Comparison of ENCODE assay signal across 1 cellular context in genomic region chr17:245020-245419, GRCh38.
TF ChIP-seq lines count a peak whose summit lies in the region.

No MANE protein-coding gene starts in this region.

TF ChIP-seq in H1, 55 proteins besides CTCF, POLR2A, EP300 and RAD21:
- TF ChIP-seq TCF12 (IDR thresholded peaks at IDR 0.05; ENCODE audit: low read depth, low read length) (no peak), SP1 (IDR thresholded peaks at IDR 0.05; ENCODE audit: low read depth, low read length) (no peak), RNF2 (IDR thresholded peaks at IDR 0.05; ENCODE audit: borderline replicate concordance, low read depth, low read length, missing control alignments, poor library complexity, severe bottlenecking) (no peak), JUND (IDR thresholded peaks at IDR 0.05; ENCODE audit: low read length) (no peak), POLR2AphosphoS5 (IDR thresholded peaks at IDR 0.05; ENCODE audit: low read depth, low read length) (no peak), BACH1 (IDR thresholded peaks at IDR 0.05; ENCODE audit: low read length) (no peak), SIX5 (IDR thresholded peaks at IDR 0.05; ENCODE audit: low read depth, low read length) (no peak), TEAD4 (IDR thresholded peaks at IDR 0.05; ENCODE audit: low read depth, low read length) (no peak), HDAC6 (IDR thresholded peaks at IDR 0.05; ENCODE audit: low read depth, low read length) (no peak), CHD1 (IDR thresholded peaks at IDR 0.05; ENCODE audit: low read depth, low read length) (no peak), SRF (IDR thresholded peaks at IDR 0.05; ENCODE audit: low read depth, low read length) (no peak), SUZ12 (IDR thresholded peaks at IDR 0.05; ENCODE audit: low read length) (no peak), CBX8 (IDR thresholded peaks at IDR 0.05; ENCODE audit: borderline replicate concordance, low read depth, low read length) (no peak), GTF2F1 (IDR thresholded peaks at IDR 0.05; ENCODE audit: borderline replicate concordance, low read depth, low read length) (no peak), SIN3A (conservative IDR thresholded peaks at IDR 0.05 in 1 of 2, IDR thresholded peaks at IDR 0.05 in 1 of 2; ENCODE audit: low read depth in 1 of 2, low read length in 2 of 2) (no peak)
- TF ChIP-seq, protein P1, sequence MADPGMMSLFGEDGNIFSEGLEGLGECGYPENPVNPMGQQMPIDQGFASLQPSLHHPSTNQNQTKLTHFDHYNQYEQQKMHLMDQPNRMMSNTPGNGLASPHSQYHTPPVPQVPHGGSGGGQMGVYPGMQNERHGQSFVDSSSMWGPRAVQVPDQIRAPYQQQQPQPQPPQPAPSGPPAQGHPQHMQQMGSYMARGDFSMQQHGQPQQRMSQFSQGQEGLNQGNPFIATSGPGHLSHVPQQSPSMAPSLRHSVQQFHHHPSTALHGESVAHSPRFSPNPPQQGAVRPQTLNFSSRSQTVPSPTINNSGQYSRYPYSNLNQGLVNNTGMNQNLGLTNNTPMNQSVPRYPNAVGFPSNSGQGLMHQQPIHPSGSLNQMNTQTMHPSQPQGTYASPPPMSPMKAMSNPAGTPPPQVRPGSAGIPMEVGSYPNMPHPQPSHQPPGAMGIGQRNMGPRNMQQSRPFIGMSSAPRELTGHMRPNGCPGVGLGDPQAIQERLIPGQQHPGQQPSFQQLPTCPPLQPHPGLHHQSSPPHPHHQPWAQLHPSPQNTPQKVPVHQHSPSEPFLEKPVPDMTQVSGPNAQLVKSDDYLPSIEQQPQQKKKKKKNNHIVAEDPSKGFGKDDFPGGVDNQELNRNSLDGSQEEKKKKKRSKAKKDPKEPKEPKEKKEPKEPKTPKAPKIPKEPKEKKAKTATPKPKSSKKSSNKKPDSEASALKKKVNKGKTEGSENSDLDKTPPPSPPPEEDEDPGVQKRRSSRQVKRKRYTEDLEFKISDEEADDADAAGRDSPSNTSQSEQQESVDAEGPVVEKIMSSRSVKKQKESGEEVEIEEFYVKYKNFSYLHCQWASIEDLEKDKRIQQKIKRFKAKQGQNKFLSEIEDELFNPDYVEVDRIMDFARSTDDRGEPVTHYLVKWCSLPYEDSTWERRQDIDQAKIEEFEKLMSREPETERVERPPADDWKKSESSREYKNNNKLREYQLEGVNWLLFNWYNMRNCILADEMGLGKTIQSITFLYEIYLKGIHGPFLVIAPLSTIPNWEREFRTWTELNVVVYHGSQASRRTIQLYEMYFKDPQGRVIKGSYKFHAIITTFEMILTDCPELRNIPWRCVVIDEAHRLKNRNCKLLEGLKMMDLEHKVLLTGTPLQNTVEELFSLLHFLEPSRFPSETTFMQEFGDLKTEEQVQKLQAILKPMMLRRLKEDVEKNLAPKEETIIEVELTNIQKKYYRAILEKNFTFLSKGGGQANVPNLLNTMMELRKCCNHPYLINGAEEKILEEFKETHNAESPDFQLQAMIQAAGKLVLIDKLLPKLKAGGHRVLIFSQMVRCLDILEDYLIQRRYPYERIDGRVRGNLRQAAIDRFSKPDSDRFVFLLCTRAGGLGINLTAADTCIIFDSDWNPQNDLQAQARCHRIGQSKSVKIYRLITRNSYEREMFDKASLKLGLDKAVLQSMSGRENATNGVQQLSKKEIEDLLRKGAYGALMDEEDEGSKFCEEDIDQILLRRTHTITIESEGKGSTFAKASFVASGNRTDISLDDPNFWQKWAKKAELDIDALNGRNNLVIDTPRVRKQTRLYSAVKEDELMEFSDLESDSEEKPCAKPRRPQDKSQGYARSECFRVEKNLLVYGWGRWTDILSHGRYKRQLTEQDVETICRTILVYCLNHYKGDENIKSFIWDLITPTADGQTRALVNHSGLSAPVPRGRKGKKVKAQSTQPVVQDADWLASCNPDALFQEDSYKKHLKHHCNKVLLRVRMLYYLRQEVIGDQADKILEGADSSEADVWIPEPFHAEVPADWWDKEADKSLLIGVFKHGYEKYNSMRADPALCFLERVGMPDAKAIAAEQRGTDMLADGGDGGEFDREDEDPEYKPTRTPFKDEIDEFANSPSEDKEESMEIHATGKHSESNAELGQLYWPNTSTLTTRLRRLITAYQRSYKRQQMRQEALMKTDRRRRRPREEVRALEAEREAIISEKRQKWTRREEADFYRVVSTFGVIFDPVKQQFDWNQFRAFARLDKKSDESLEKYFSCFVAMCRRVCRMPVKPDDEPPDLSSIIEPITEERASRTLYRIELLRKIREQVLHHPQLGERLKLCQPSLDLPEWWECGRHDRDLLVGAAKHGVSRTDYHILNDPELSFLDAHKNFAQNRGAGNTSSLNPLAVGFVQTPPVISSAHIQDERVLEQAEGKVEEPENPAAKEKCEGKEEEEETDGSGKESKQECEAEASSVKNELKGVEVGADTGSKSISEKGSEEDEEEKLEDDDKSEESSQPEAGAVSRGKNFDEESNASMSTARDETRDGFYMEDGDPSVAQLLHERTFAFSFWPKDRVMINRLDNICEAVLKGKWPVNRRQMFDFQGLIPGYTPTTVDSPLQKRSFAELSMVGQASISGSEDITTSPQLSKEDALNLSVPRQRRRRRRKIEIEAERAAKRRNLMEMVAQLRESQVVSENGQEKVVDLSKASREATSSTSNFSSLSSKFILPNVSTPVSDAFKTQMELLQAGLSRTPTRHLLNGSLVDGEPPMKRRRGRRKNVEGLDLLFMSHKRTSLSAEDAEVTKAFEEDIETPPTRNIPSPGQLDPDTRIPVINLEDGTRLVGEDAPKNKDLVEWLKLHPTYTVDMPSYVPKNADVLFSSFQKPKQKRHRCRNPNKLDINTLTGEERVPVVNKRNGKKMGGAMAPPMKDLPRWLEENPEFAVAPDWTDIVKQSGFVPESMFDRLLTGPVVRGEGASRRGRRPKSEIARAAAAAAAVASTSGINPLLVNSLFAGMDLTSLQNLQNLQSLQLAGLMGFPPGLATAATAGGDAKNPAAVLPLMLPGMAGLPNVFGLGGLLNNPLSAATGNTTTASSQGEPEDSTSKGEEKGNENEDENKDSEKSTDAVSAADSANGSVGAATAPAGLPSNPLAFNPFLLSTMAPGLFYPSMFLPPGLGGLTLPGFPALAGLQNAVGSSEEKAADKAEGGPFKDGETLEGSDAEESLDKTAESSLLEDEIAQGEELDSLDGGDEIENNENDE (IDR thresholded peaks at IDR 0.05; ENCODE audit: insufficient replicate concordance, low read length), result no peak
- TF ChIP-seq, protein P2, sequence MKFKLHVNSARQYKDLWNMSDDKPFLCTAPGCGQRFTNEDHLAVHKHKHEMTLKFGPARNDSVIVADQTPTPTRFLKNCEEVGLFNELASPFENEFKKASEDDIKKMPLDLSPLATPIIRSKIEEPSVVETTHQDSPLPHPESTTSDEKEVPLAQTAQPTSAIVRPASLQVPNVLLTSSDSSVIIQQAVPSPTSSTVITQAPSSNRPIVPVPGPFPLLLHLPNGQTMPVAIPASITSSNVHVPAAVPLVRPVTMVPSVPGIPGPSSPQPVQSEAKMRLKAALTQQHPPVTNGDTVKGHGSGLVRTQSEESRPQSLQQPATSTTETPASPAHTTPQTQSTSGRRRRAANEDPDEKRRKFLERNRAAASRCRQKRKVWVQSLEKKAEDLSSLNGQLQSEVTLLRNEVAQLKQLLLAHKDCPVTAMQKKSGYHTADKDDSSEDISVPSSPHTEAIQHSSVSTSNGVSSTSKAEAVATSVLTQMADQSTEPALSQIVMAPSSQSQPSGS (IDR thresholded peaks at IDR 0.05; ENCODE audit: low read length), result no peak
